Comparison of ENCODE assay signal across 8 cellular contexts in the genomic region with DNA sequence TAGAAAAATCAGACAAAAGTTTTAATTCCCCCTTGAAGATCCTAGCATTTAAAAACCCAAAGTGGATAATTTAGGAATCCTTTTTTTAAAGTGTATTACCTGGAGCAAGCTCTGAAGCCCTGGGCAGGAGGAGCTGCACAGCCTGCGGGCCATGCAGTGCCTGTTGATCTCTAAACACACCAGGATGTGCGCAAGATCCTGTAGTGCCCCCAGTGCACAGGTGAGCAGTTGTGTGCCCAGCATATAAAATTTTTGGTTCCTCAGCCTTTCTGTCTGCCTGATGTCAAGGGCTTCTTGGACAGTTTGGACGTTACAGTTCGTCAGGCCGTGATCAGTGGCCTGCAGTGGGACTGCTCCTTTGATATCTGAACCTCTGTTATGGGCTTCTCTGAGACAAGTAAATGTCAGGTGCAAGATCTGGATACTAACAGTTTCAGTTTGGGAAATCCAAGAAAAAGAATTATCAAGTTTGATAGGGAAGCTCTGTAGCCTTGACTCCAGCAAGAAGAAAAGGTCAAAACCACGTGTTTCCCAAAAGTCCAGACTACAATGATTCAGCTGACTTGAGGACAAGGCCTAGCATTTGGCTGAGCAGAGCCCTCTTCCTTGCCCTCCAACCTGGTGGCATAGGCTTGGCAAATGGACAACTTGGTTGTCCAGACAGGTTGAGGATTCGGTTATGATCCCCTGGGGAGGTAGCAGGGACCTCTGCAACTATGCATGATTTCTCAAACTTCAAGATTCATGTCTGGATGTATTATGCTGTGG. TPM values are rescaled to one million over a fixed set of nuclear protein-coding genes. Genes with fewer than 3 reads are reported as not detected.
DNase-seq lines count a peak whose midpoint lies in the region; ATAC-seq and TF ChIP-seq lines count a peak whose summit lies in the region.

No MANE protein-coding gene starts in this region.

- H3K9me2 ChIP-seq in Loucy (replicated peaks; ENCODE audit: low read depth, low read length): no peaks in the 10 kb centered on the region

- peak overlapping the region; percentile 85 to 98 (median 92) for H3K27ac ChIP-seq in heart left ventricle
- peak overlapping the region; percentile 85 to 93 (median 90) for H3K27ac ChIP-seq in gastrocnemius medialis

- H3K27me3 Mint-ChIP-seq in CD14-positive monocyte (ENCODE audit: low read depth in 3 of 3): no peaks in the 10 kb centered on the region

- H3K4me3 ChIP-seq in Loucy (ENCODE audit: low read length, poor library complexity, severe bottlenecking) (peak overlapping the region; percentile 95), heart left ventricle (peak overlapping the region; percentile 51 to 97 (median 74)), gastrocnemius medialis (peak overlapping the region; percentile 81 to 88 (median 82))

- peak overlapping the region; percentile 98 for H3K9ac ChIP-seq in Loucy (ENCODE audit: low read depth, low read length, poor library complexity, severe bottlenecking)

- peaks cover 0 to 6% (median 2%) of the 10 kb centered on the region in 7 donors for H3K9me3 Mint-ChIP-seq in CD14-positive monocyte

- H4K20me1 ChIP-seq in Loucy (ENCODE audit: insufficient read depth, low read length, poor library complexity, severe bottlenecking): peaks cover 56% of the 10 kb centered on the region

- peak; percentile 24 for ATAC-seq in GM19467 (IDR thresholded peaks at IDR 0.05; ENCODE audit: unreplicated experiment)
- peak in 2 of 4 donors; percentile 20 to 33 for ATAC-seq in heart left ventricle
- peak in 1 of 2 donors; percentile 12 for ATAC-seq in gastrocnemius medialis
- no peak for ATAC-seq in HG03095 (IDR thresholded peaks at IDR 0.05; ENCODE audit: unreplicated experiment)

- peaks cover 58% of the 10 kb centered on the region for H3K79me2 ChIP-seq in Loucy (ENCODE audit: insufficient read depth, low read length)

- H3K4me2 ChIP-seq in Loucy (ENCODE audit: low read depth, low read length, poor library complexity, severe bottlenecking): peak overlapping the region; percentile 98

- peak overlapping the region; percentile 99; the same call in 1 of the 2 replicates for H2AFZ ChIP-seq in Loucy (ENCODE audit: low read length)

- peaks cover 50% of the 10 kb centered on the region for H3K4me1 Mint-ChIP-seq in CD14-positive monocyte

- H3K4me1 ChIP-seq in Loucy (ENCODE audit: insufficient read depth, low read length, poor library complexity, severe bottlenecking): peaks cover 43% of the 10 kb centered on the region
- peaks cover 3 to 45% (median 38%) of the 10 kb centered on the region in 12 donors for H3K4me1 ChIP-seq in heart left ventricle
- peaks cover 39 to 40% of the 10 kb centered on the region in 2 donors for H3K4me1 ChIP-seq in gastrocnemius medialis

- intact Hi-C loops in CD14-positive monocyte (cut with micrococcal nuclease): no loop called here
- intact Hi-C loops in heart left ventricle (cut with DNase I): no loop called here
- intact Hi-C loops in gastrocnemius medialis (cut with DNase I; ENCODE audit: low total_unique reads): no loop called here

- peak overlapping the region; percentile 98 to 99 (median 98) for H3K27ac Mint-ChIP-seq in CD14-positive monocyte

- peak overlapping the region; percentile 90 to 97 for H3K4me3 Mint-ChIP-seq in CD14-positive monocyte

- no peak for TF ChIP-seq CTCF in CD14-positive monocyte (IDR thresholded peaks at IDR 0.05)
- no peak for TF ChIP-seq CTCF in Loucy (conservative IDR thresholded peaks at IDR 0.05; ENCODE audit: low read length)
- TF ChIP-seq CTCF in heart left ventricle (IDR thresholded peaks at IDR 0.05): no peak
- TF ChIP-seq CTCF in gastrocnemius medialis (IDR thresholded peaks at IDR 0.05 in 4 of 5, conservative IDR thresholded peaks at IDR 0.05 in 1 of 5): peak in 1 of 5 experiments; percentile 19

- TF ChIP-seq POLR2A in heart left ventricle (IDR thresholded peaks at IDR 0.05) (no peak), gastrocnemius medialis (IDR thresholded peaks at IDR 0.05) (no peak)

- DNase-seq in CD14-positive monocyte (ENCODE audit: low spot score) (no peak), heart left ventricle (no peak), gastrocnemius medialis (no peak), NCI-H2196 treated with DMSO at 0.1 percent for 48 hours (lab: John Stamatoyannopoulos, UW; ENCODE audit: unreplicated experiment) (no peak)
- peak; percentile 6 for DNase-seq in activated gamma-delta T cell treated with anti-CD3 and anti-CD28 coated beads, Interleukin-2, amount 50 U/mL, for 16 hours (ENCODE audit: low read depth)

- H3F3A ChIP-seq in Loucy (ENCODE audit: low read depth): peaks cover 3% of the 10 kb centered on the region; the same call in 1 of the 2 replicates

- in situ Hi-C loops in gastrocnemius medialis (cut with MboI; ENCODE audit: low sequenced_read_pairs in 4 of 4): no loop called here

- H3K9me3 ChIP-seq in Loucy (ENCODE audit: insufficient read depth, low read depth, low read length) (no peaks in the 10 kb centered on the region), heart left ventricle (no peaks in the 10 kb centered on the region), gastrocnemius medialis (no peaks in the 10 kb centered on the region)

- H3K36me3 ChIP-seq in Loucy (ENCODE audit: insufficient read depth, low read length): 0 out of 2 replicates have a peak, but pooled peaks cover 7% of the 10 kb centered on the region
- peaks cover 0 to 24% (median 7%) of the 10 kb centered on the region in 9 donors for H3K36me3 ChIP-seq in heart left ventricle
- peaks cover 0 to 8% of the 10 kb centered on the region in 2 donors for H3K36me3 ChIP-seq in gastrocnemius medialis

- H3K27me3 ChIP-seq in Loucy (ENCODE audit: insufficient read depth, low read length, poor library complexity, severe bottlenecking) (no peaks in the 10 kb centered on the region), heart left ventricle (no peaks in the 10 kb centered on the region), gastrocnemius medialis (no peaks in the 10 kb centered on the region)

- H3K36me3 Mint-ChIP-seq in CD14-positive monocyte: peaks cover 19 to 25% of the 10 kb centered on the region in 2 donors

- 13 to 19% (median 15%) methylated on average over 7 of the region's 7 CpGs for WGBS in heart left ventricle, 4 donors

RNA-seq across cellular contexts. Expression of a gene that starts 1.0 kb away (rescaled TPM):
- polyA plus RNA-seq in CD14-positive monocyte (10 to 100 TPM; 17.1 to 20.2 TPM), heart left ventricle (10 to 100 TPM in 1 of 2 donors, 1 to 10 TPM in 1; 7.0 to 19.0 TPM)
- total RNA-seq in heart left ventricle (10 to 100 TPM; 20.8 to 25.5 (median 22.4) TPM), gastrocnemius medialis (10 to 100 TPM; 13.6 to 21.7 (median 18.0) TPM)
